Comparison of ENCODE assay signal across 8 cellular contexts in genomic region chr17:40086150-40087044, GRCh38. TPM values are rescaled to one million over a fixed set of nuclear protein-coding genes. Genes with fewer than 3 reads are reported as not detected.
DNase-seq lines count a peak whose midpoint lies in the region; ATAC-seq, FAIRE-seq and TF ChIP-seq lines count a peak whose summit lies in the region.

No MANE protein-coding gene starts in this region.

- H2BK15ac ChIP-seq in IMR-90 (ENCODE audit: low read depth, low read length) = no peak overlapping the region

- H2BK5ac ChIP-seq in IMR-90 (ENCODE audit: low read depth, low read length, poor library complexity, severe bottlenecking) = peak overlapping the region; percentile 88

- peak overlapping the region; percentile 57 for H2AK5ac ChIP-seq in IMR-90 (ENCODE audit: low read depth, low read length)

- H3K36me3 ChIP-seq in IMR-90 (ENCODE audit: control insufficient read depth, insufficient read depth, low read length) = peaks cover 60% of the 10 kb centered on the region
- peaks cover 4 to 81% (median 42%) of the 10 kb centered on the region in 3 experiments for H3K36me3 ChIP-seq in naive thymus-derived CD4-positive, alpha-beta T cell (ENCODE audit: control insufficient read depth in 2 of 3, insufficient read depth in 3 of 3, low read length in 3 of 3)

- in situ Hi-C loops in IMR-90 (cut with MboI; ENCODE audit: low sequenced_read_pairs) = no loop called here

- H3K9me3 ChIP-seq in IMR-90 (ENCODE audit: control insufficient read depth, insufficient read depth, low read length) = no peaks in the 10 kb centered on the region
- no peaks in the 10 kb centered on the region for H3K9me3 ChIP-seq in naive thymus-derived CD4-positive, alpha-beta T cell (ENCODE audit: control insufficient read depth in 2 of 3, low read length in 3 of 3)

- dilution Hi-C loops in IMR-90 (cut with HindIII; ENCODE audit: low sequenced_read_pairs, unreplicated experiment) = no loop called here

- H2AFZ ChIP-seq in IMR-90 (replicated peaks; ENCODE audit: low read length, poor library complexity) = no peak overlapping the region

- no peaks in the 10 kb centered on the region for H3K27me3 ChIP-seq in IMR-90 (ENCODE audit: control insufficient read depth, insufficient read depth, low read length)
- no peaks in the 10 kb centered on the region for H3K27me3 ChIP-seq in naive thymus-derived CD4-positive, alpha-beta T cell (ENCODE audit: control insufficient read depth in 2 of 2, insufficient read depth in 2 of 2, low read length in 2 of 2)

- H3K4me2 ChIP-seq in IMR-90 (ENCODE audit: low read depth, low read length) = no peak overlapping the region

- H3K27me3 Mint-ChIP-seq in activated B cell treated with CpG ODN at 0.5 μM for 24 hours = no peaks in the 10 kb centered on the region
- H3K27me3 Mint-ChIP-seq in naive thymus-derived CD4-positive, alpha-beta T cell = no peaks in the 10 kb centered on the region

- H3K27ac Mint-ChIP-seq in activated B cell treated with CpG ODN at 0.5 μM for 24 hours = no peak overlapping the region
- H3K27ac Mint-ChIP-seq in naive thymus-derived CD4-positive, alpha-beta T cell = peak overlapping the region in 8 of 9 donors; percentile 9 to 70 (median 47)

- no peak overlapping the region for H3K23ac ChIP-seq in IMR-90 (ENCODE audit: low read depth, low read length)

- H3K14ac ChIP-seq in IMR-90 (replicated peaks; ENCODE audit: low read depth, low read length) = no peak overlapping the region

- peak; percentile 80 for TF ChIP-seq RAD21 in IMR-90 (IDR thresholded peaks at IDR 0.05; ENCODE audit: low read length)

- no peak overlapping the region for H3K56ac ChIP-seq in IMR-90 (ENCODE audit: extremely low read depth, insufficient read depth, low read length)

- H3K9me1 ChIP-seq in IMR-90 (ENCODE audit: insufficient read depth, low read length) = no peaks in the 10 kb centered on the region

- no peak overlapping the region for H3K4me3 ChIP-seq in IMR-90 (ENCODE audit: insufficient read depth, low read depth, low read length)
- H3K4me3 ChIP-seq in naive thymus-derived CD4-positive, alpha-beta T cell (ENCODE audit: low read length) = no peak overlapping the region

- 53% methylated on average over 5 of the region's 17 CpGs; no CpG with 5 or more reads in 1 of the 2 experiments for WGBS in IMR-90 (ENCODE audit: extremely low coverage in 2 of 2, insufficient read length in 1 of 2), 2 experiments

- H3K27ac ChIP-seq in IMR-90 (ENCODE audit: insufficient read depth, low read length) = no peak overlapping the region
- no peak overlapping the region for H3K27ac ChIP-seq in naive thymus-derived CD4-positive, alpha-beta T cell (ENCODE audit: low read depth, low read length)

- no peak overlapping the region for H4K8ac ChIP-seq in IMR-90 (ENCODE audit: low read depth in 2 of 2, low read length in 2 of 2)

- no peak overlapping the region for H4K5ac ChIP-seq in IMR-90 (ENCODE audit: low read depth, low read length)

- no TSS peak for BruUV-seq in IMR-90 (replicated peaks; lab: Mats Ljungman, UMichigan)

- no peak for FAIRE-seq in D721Med (lab: Jason Lieb, UNC)

- H3K4me1 ChIP-seq in IMR-90 (ENCODE audit: control insufficient read depth, insufficient read depth, low read length) = no peaks in the 10 kb centered on the region; the same call in 1 of the 2 replicates
- peaks cover 0 to 4% of the 10 kb centered on the region in 2 donors for H3K4me1 ChIP-seq in naive thymus-derived CD4-positive, alpha-beta T cell (ENCODE audit: control insufficient read depth in 2 of 2, insufficient read depth in 2 of 2, low read length in 2 of 2)

- no peak overlapping the region for H2BK20ac ChIP-seq in IMR-90 (ENCODE audit: low read depth, low read length)

- H3K4me1 Mint-ChIP-seq in activated B cell treated with CpG ODN at 0.5 μM for 24 hours = peaks cover 6% of the 10 kb centered on the region
- H3K4me1 Mint-ChIP-seq in naive thymus-derived CD4-positive, alpha-beta T cell = peaks cover 4 to 35% (median 21%) of the 10 kb centered on the region in 7 donors

- H3K18ac ChIP-seq in IMR-90 (ENCODE audit: low read depth, low read length) = no peak overlapping the region

- TF ChIP-seq POLR2A in IMR-90 (IDR thresholded peaks at IDR 0.05; ENCODE audit: low read depth, low read length) = no peak

- H3K9ac ChIP-seq in IMR-90 (ENCODE audit: low read depth, low read length) = no peak overlapping the region

- intact Hi-C loops in IMR-90 (cut with micrococcal nuclease) (loop anchor here (1.0 to 2.0 kb wide), 2 partner anchors 24 to 73 kb away; partner anchors contain the start of gene THRA), activated B cell treated with CpG ODN at 0.5 μM for 24 hours (cut with micrococcal nuclease) (loop anchor here (1.0 to 2.0 kb wide), 5 partner anchors 10 to 73 kb away; partner anchors contain the start of gene THRA)
- intact Hi-C loops in naive thymus-derived CD4-positive, alpha-beta T cell (cut with micrococcal nuclease) = loop anchor here (1.0 kb wide), 4 partner anchors 11 to 73 kb away; partner anchors contain the start of gene THRA (in 1 of the 2)

- ATAC-seq in IMR-90 (ENCODE audit: low read depth) (peak; percentile 83), activated B cell treated with CpG ODN at 0.5 μM for 24 hours (ENCODE audit: low read depth) (peak; percentile 75), HG03135 (IDR thresholded peaks at IDR 0.05; ENCODE audit: unreplicated experiment) (no peak), HG02571 (IDR thresholded peaks at IDR 0.05; ENCODE audit: unreplicated experiment) (no peak)
- ATAC-seq in naive thymus-derived CD4-positive, alpha-beta T cell = peak; percentile 76

- peak; percentile 89 for TF ChIP-seq CTCF in D721Med (IDR thresholded peaks at IDR 0.05; ENCODE audit: insufficient read depth, missing control alignments)
- TF ChIP-seq CTCF in IMR-90 (conservative IDR thresholded peaks at IDR 0.05; ENCODE audit: low read depth, low read length) = peak; percentile 68
- peak; percentile 26 for TF ChIP-seq CTCF in activated B cell treated with CpG ODN at 0.5 μM for 24 hours (IDR thresholded peaks at IDR 0.05)

- POLR2A ChIA-PET in IMR-90 (lab: Charles Lee; ENCODE audit: unreplicated experiment) = interaction anchor here (0.5 kb wide), 1 partner anchor 21 kb away, joined by 6 read pairs; no protein-coding TSS in a partner anchor
- POLR2A ChIA-PET in activated B cell treated with CpG ODN at 0.5 μM for 24 hours (lab: Charles Lee) = interaction anchor here (0.7 to 1.4 kb wide), 7 partner anchors 11 to 54 kb away, joined by 3 to 6 read pairs (median 3); partner anchors contain the start of genes CASC3, MED24 and NR1D1
- POLR2A ChIA-PET in naive thymus-derived CD4-positive, alpha-beta T cell (lab: Charles Lee) = interaction anchor here (0.6 to 1.6 kb wide), 8 partner anchors 9 to 103 kb away, joined by 3 to 11 read pairs (median 6); partner anchors contain the start of genes NR1D1 and THRA

- H3K4ac ChIP-seq in IMR-90 (ENCODE audit: low read depth, low read length) = no peak overlapping the region

- H3K4me3 Mint-ChIP-seq in activated B cell treated with CpG ODN at 0.5 μM for 24 hours = no peak overlapping the region
- peak overlapping the region in 1 of 10 donors; percentile 38 for H3K4me3 Mint-ChIP-seq in naive thymus-derived CD4-positive, alpha-beta T cell

- peaks cover 3% of the 10 kb centered on the region; the same call in 1 of the 2 replicates for H4K20me1 ChIP-seq in IMR-90 (ENCODE audit: insufficient read depth, low read length)

- CTCF ChIA-PET in IMR-90 (lab: Yijun Ruan, JAX) (interaction anchor here (0.5 to 1.6 kb wide), 14 partner anchors 11 to 77 kb away, joined by 3 to 12 read pairs (median 4); partner anchors contain the start of genes CSF3 and THRA), activated B cell treated with CpG ODN at 0.5 μM for 24 hours (lab: Charles Lee) (interaction anchor here (0.7 to 3.9 kb wide), 35 partner anchors 9 to 463 kb away, joined by 3 to 52 read pairs (median 5); partner anchors contain the start of genes CSF3 and NR1D1)
- CTCF ChIA-PET in naive thymus-derived CD4-positive, alpha-beta T cell (lab: Charles Lee) = interaction anchor here (0.6 to 3.6 kb wide), 30 partner anchors 8 to 146 kb away, joined by 3 to 53 read pairs (median 4); partner anchors contain the start of genes CSF3, MED24 and THRA

- H4K91ac ChIP-seq in IMR-90 (ENCODE audit: insufficient read depth, low read depth, low read length) = no peak overlapping the region

- H3K36me3 Mint-ChIP-seq in activated B cell treated with CpG ODN at 0.5 μM for 24 hours (ENCODE audit: low read depth) = peaks cover 34% of the 10 kb centered on the region
- peaks cover 4 to 40% (median 21%) of the 10 kb centered on the region in 5 donors for H3K36me3 Mint-ChIP-seq in naive thymus-derived CD4-positive, alpha-beta T cell

- H3K9me3 Mint-ChIP-seq in activated B cell treated with CpG ODN at 0.5 μM for 24 hours = no peaks in the 10 kb centered on the region
- no peaks in the 10 kb centered on the region for H3K9me3 Mint-ChIP-seq in naive thymus-derived CD4-positive, alpha-beta T cell

- DNase-seq in D721Med (ENCODE audit: insufficient read length, low spot score) = no peak
- no peak for DNase-seq in IMR-90
- DNase-seq in activated B cell treated with CpG ODN at 0.5 μM for 24 hours = peak; percentile 63
- peak; percentile 81 for DNase-seq in ecto neural progenitor cell (ENCODE audit: low spot score)
- peak in 6 of 9 donors; percentile 56 to 69 (median 61) for DNase-seq in naive thymus-derived CD4-positive, alpha-beta T cell
- no peak for DNase-seq in SK-N-DZ (ENCODE audit: low spot score)

- H3K79me1 ChIP-seq in IMR-90 (ENCODE audit: low read depth in 1 of 2, low read length in 2 of 2) = no peaks in the 10 kb centered on the region; a peak in 1 of 4 replicates

- no peak overlapping the region for H2AK9ac ChIP-seq in IMR-90 (replicated peaks; ENCODE audit: low read depth, low read length, poor library complexity)

- H2BK120ac ChIP-seq in IMR-90 (ENCODE audit: low read depth, low read length) = no peak overlapping the region

RNA-seq across cellular contexts. Expression of gene NR1D1, which starts 14.0 kb away (rescaled TPM):
- total RNA-seq in IMR-90 (2012; rRNA removed) = 0.28 and 0.36 TPM in 2 replicates
- 4.4 and 7.2 TPM in 2 replicates for polyA plus RNA-seq in IMR-90 (2012; rRNA removed)
- 4.1 and 8.6 TPM in 2 replicates for polyA plus RNA-seq in IMR-90 (2012; cell fraction: cytosol; rRNA removed)
- polyA plus RNA-seq in IMR-90 (2012; cell fraction: nucleus; rRNA removed; ENCODE audit: low replicate concordance) = 11.1 and 25.2 TPM in 2 replicates
- 5.5 and 6.1 TPM in 2 replicates for total RNA-seq in activated B cell treated with CpG ODN at 0.5 μM for 24 hours
- total RNA-seq in naive thymus-derived CD4-positive, alpha-beta T cell = 10 to 100 TPM in 4 of 5 experiments, 1 to 10 TPM in 1; 3.6 to 34.2 (median 17.3) TPM
- polyA plus RNA-seq in naive thymus-derived CD4-positive, alpha-beta T cell = 10 to 100 TPM in 1 of 2 donors, 1 to 10 TPM in 1; 4.7 to 11.2 TPM
- 2.2 and 2.4 TPM in 2 replicates for polyA plus RNA-seq in SK-N-DZ (2014; cell fraction: cytosol; rRNA removed)
- polyA plus RNA-seq in SK-N-DZ (2014; cell fraction: nucleus; rRNA removed) = 1.3 and 1.4 TPM in 2 replicates

RNA-seq across cellular contexts. Expression of gene THRA, which starts 23.6 kb away (rescaled TPM):
- total RNA-seq in IMR-90 (2012; rRNA removed) = 20.8 and 22.0 TPM in 2 replicates
- polyA plus RNA-seq in IMR-90 (2012; rRNA removed) = 21.9 and 23.4 TPM in 2 replicates
- polyA plus RNA-seq in IMR-90 (2012; cell fraction: cytosol; rRNA removed) = 22.4 and 25.8 TPM in 2 replicates
- polyA plus RNA-seq in IMR-90 (2012; cell fraction: nucleus; rRNA removed; ENCODE audit: low replicate concordance) = 17.8 and 22.5 TPM in 2 replicates
- total RNA-seq in activated B cell treated with CpG ODN at 0.5 μM for 24 hours = 5.4 and 5.9 TPM in 2 replicates
- 10 to 100 TPM in 4 of 5 experiments, 1 to 10 TPM in 1; 3.2 to 55.9 (median 48.4) TPM for total RNA-seq in naive thymus-derived CD4-positive, alpha-beta T cell
- polyA plus RNA-seq in naive thymus-derived CD4-positive, alpha-beta T cell = 10 to 100 TPM; 17.7 to 26.2 TPM
- 20.7 and 29.0 TPM in 2 replicates for polyA plus RNA-seq in SK-N-DZ (2014; cell fraction: cytosol; rRNA removed)
- polyA plus RNA-seq in SK-N-DZ (2014; cell fraction: nucleus; rRNA removed) = 11.1 and 12.1 TPM in 2 replicates

RNA-seq across cellular contexts. Expression of gene MED24, which starts 32.2 kb away (rescaled TPM):
- total RNA-seq in IMR-90 (2012; rRNA removed) = 18.6 and 25.8 TPM in 2 replicates
- 73.6 and 79.0 TPM in 2 replicates for polyA plus RNA-seq in IMR-90 (2012; rRNA removed)
- polyA plus RNA-seq in IMR-90 (2012; cell fraction: cytosol; rRNA removed) = 29.9 and 49.0 TPM in 2 replicates
- polyA plus RNA-seq in IMR-90 (2012; cell fraction: nucleus; rRNA removed; ENCODE audit: low replicate concordance) = 167 and 365 TPM in 2 replicates
- 110 and 127 TPM in 2 replicates for total RNA-seq in activated B cell treated with CpG ODN at 0.5 μM for 24 hours
- total RNA-seq in naive thymus-derived CD4-positive, alpha-beta T cell = 100 to 1,000 TPM in 1 of 5 experiments, 10 to 100 TPM in 4; 82.9 to 103 (median 91.4) TPM
- polyA plus RNA-seq in naive thymus-derived CD4-positive, alpha-beta T cell = 10 to 100 TPM; 46.7 to 62.7 TPM
- polyA plus RNA-seq in SK-N-DZ (2014; cell fraction: cytosol; rRNA removed) = 71.8 and 93.7 TPM in 2 replicates
- 133 and 217 TPM in 2 replicates for polyA plus RNA-seq in SK-N-DZ (2014; cell fraction: nucleus; rRNA removed)

RNA-seq across cellular contexts. Expression of gene MSL1, which starts 35.4 kb away (rescaled TPM):
- total RNA-seq in IMR-90 (2012; rRNA removed) = 28.3 and 29.7 TPM in 2 replicates
- 38.4 and 48.4 TPM in 2 replicates for polyA plus RNA-seq in IMR-90 (2012; rRNA removed)
- 12.2 and 14.7 TPM in 2 replicates for polyA plus RNA-seq in IMR-90 (2012; cell fraction: cytosol; rRNA removed)
- polyA plus RNA-seq in IMR-90 (2012; cell fraction: nucleus; rRNA removed; ENCODE audit: low replicate concordance) = 45.5 and 129 TPM in 2 replicates
- total RNA-seq in activated B cell treated with CpG ODN at 0.5 μM for 24 hours = 84.5 and 101 TPM in 2 replicates
- total RNA-seq in naive thymus-derived CD4-positive, alpha-beta T cell = 100 to 1,000 TPM in 4 of 5 experiments, 10 to 100 TPM in 1; 97.0 to 145 (median 113) TPM
- polyA plus RNA-seq in naive thymus-derived CD4-positive, alpha-beta T cell = 10 to 100 TPM in 1 of 2 donors, 1 to 10 TPM in 1; 8.0 to 11.3 TPM
- polyA plus RNA-seq in SK-N-DZ (2014; cell fraction: cytosol; rRNA removed) = 56.4 and 63.1 TPM in 2 replicates
- polyA plus RNA-seq in SK-N-DZ (2014; cell fraction: nucleus; rRNA removed) = 122 and 188 TPM in 2 replicates

RNA-seq across cellular contexts. Expression of gene CASC3, which starts 53.9 kb away (rescaled TPM):
- total RNA-seq in IMR-90 (2012; rRNA removed) (24.4 and 25.1 TPM in 2 replicates), activated B cell treated with CpG ODN at 0.5 μM for 24 hours (110 and 119 TPM in 2 replicates)
- 36.2 and 38.9 TPM in 2 replicates for polyA plus RNA-seq in IMR-90 (2012; rRNA removed)
- polyA plus RNA-seq in IMR-90 (2012; cell fraction: cytosol; rRNA removed) = 15.9 and 19.2 TPM in 2 replicates
- polyA plus RNA-seq in IMR-90 (2012; cell fraction: nucleus; rRNA removed; ENCODE audit: low replicate concordance) = 83.7 and 153 TPM in 2 replicates
- 100 to 1,000 TPM in 4 of 5 experiments, 10 to 100 TPM in 1; 93.4 to 160 (median 144) TPM for total RNA-seq in naive thymus-derived CD4-positive, alpha-beta T cell
- polyA plus RNA-seq in naive thymus-derived CD4-positive, alpha-beta T cell = 10 to 100 TPM; 43.5 to 51.5 TPM
- 65.4 and 77.8 TPM in 2 replicates for polyA plus RNA-seq in SK-N-DZ (2014; cell fraction: cytosol; rRNA removed)
- 81.3 and 103 TPM in 2 replicates for polyA plus RNA-seq in SK-N-DZ (2014; cell fraction: nucleus; rRNA removed)

Comparison
In these comparisons a context has a peak if more than half of its experiments do, and no peak if none do; other contexts are left out.
1. DNase-seq: peak in activated B cell treated with CpG ODN at 0.5 μM for 24 hours (single experiment), ecto neural progenitor cell (single experiment) and naive thymus-derived CD4-positive, alpha-beta T cell (6 of 9); none in D721Med (single experiment), IMR-90 (single experiment) and SK-N-DZ (single experiment).
2. CTCF ChIP-seq: peak in every context shown above with its lines; median percentile 89 in D721Med; 68 in IMR-90; 26 in activated B cell treated with CpG ODN at 0.5 μM for 24 hours.
3. ATAC-seq: peak in IMR-90 (single experiment), activated B cell treated with CpG ODN at 0.5 μM for 24 hours (single experiment) and naive thymus-derived CD4-positive, alpha-beta T cell (single experiment); none in HG03135 (single experiment) and HG02571 (single experiment).